In genomic region chr5:139667001-139667729, GRCh38 we compare ENCODE assay signal across 9 cellular contexts. TPM values are rescaled to one million over a fixed set of nuclear protein-coding genes. Genes with fewer than 3 reads are reported as not detected.
A peak's percentile ranks its signal among the peaks of the same experiment; 100 is the strongest.
DNase-seq lines count a peak whose midpoint lies in the region; ATAC-seq and TF ChIP-seq lines count a peak whose summit lies in the region.
"Had no signal": no experiment of that assay in that cellular context is flagged by ENCODE, and none has a peak within 500 bp of the region (broad histone marks: within the 10 kb centered on the region; RNA-seq: fewer than 3 reads in every experiment).

No MANE protein-coding gene starts in this region.

- CTCF ChIA-PET in MCF 10A (lab: Yijun Ruan, JAX) = interaction anchor here (0.6 to 8.1 kb wide), 7 partner anchors 22 to 245 kb away, joined by 3 to 67 read pairs (median 3); no protein-coding TSS in a partner anchor

- H3K36me3 ChIP-seq in BLaER1 (peaks cover 6% of the 10 kb centered on the region; the same call in 1 of the 2 replicates), neural cell (ENCODE audit: insufficient read depth, low read length) (no peaks in the 10 kb centered on the region)

- H3K4me2 ChIP-seq in BLaER1 = peak overlapping the region; percentile 93
- H3K4me2 ChIP-seq in neural cell (ENCODE audit: low read length) = no peak overlapping the region

- intact Hi-C loops in MCF 10A (cut with micrococcal nuclease) = no loop called here

- no peak overlapping the region for H2AFZ ChIP-seq in neural cell (ENCODE audit: low read depth, low read length)

- no peak for DNase-seq in MCF 10A (ENCODE audit: unreplicated experiment)
- DNase-seq in T-helper 9 cell = no peak
- no peak for DNase-seq in HPDE6-E6E7 (ENCODE audit: extremely low spot score)
- DNase-seq in NCI-H1694 (lab: John Stamatoyannopoulos, UW) = no peak
- DNase-seq: NCI-H510A had no signal

- peak overlapping the region; percentile 94 for H3K9ac ChIP-seq in BLaER1
- peak overlapping the region; percentile 9 for H3K9ac ChIP-seq in neural cell (ENCODE audit: low read length)

- H3K9me3 Mint-ChIP-seq in MCF 10A (ENCODE audit: unreplicated experiment) = no peaks in the 10 kb centered on the region

- no peaks in the 10 kb centered on the region for H3K27me3 Mint-ChIP-seq in MCF 10A (ENCODE audit: insufficient read depth, unreplicated experiment)

- H3K27ac ChIP-seq in BLaER1 (peak overlapping the region; percentile 99), neural cell (ENCODE audit: low read length) (no peak overlapping the region)

- H3K79me2 ChIP-seq in neural cell (replicated peaks; ENCODE audit: insufficient read depth, low read length) = peaks cover 16% of the 10 kb centered on the region

- H3K4me3 ChIP-seq in BLaER1 = peak overlapping the region; percentile 71; the same call in 1 of the 2 replicates
- H3K4me3 ChIP-seq in neural cell (ENCODE audit: low read length) = no peak overlapping the region

- H3K9me3 ChIP-seq in BLaER1 (no peaks in the 10 kb centered on the region), neural cell (ENCODE audit: low read length) (no peaks in the 10 kb centered on the region)

- TF ChIP-seq EP300 in Ishikawa (IDR thresholded peaks at IDR 0.05; ENCODE audit: borderline replicate concordance) (no peak), neural cell (conservative IDR thresholded peaks at IDR 0.05; ENCODE audit: poor library complexity, severe bottlenecking) (no peak)

- H3K9me2 ChIP-seq in neural cell (ENCODE audit: insufficient read depth, low read length) = no peaks in the 10 kb centered on the region

- peaks cover 65% of the 10 kb centered on the region for H4K20me1 ChIP-seq in BLaER1
- H4K20me1 ChIP-seq in neural cell (ENCODE audit: insufficient read depth) = no peaks in the 10 kb centered on the region

- H3K4me3 Mint-ChIP-seq in MCF 10A (ENCODE audit: unreplicated experiment) = no peak overlapping the region

- no TSS peak for BruUV-seq in MCF 10A (replicated peaks; lab: Mats Ljungman, UMichigan)

- H3K36me3 Mint-ChIP-seq in MCF 10A (ENCODE audit: insufficient read depth, unreplicated experiment) = no peaks in the 10 kb centered on the region

- H3F3A ChIP-seq in neural cell (ENCODE audit: insufficient read depth, low read length, poor library complexity, severe bottlenecking) = no peaks in the 10 kb centered on the region

- peaks cover 19% of the 10 kb centered on the region for H3K4me1 Mint-ChIP-seq in MCF 10A (ENCODE audit: insufficient read depth, unreplicated experiment)

- no peak for ATAC-seq in HG02588 (IDR thresholded peaks at IDR 0.05; ENCODE audit: unreplicated experiment)

- H3K27ac Mint-ChIP-seq in MCF 10A (ENCODE audit: low read depth, unreplicated experiment) = peak overlapping the region; percentile 93

- H3K27me3 ChIP-seq in BLaER1 = no peaks in the 10 kb centered on the region
- H3K27me3 ChIP-seq in neural cell (ENCODE audit: insufficient read depth, low read depth, low read length) = no peaks in the 10 kb centered on the region

- POLR2A ChIA-PET in MCF 10A (lab: Yijun Ruan, JAX) = interaction anchor here (0.5 to 5.5 kb wide), 11 partner anchors 7 to 1630 kb away, joined by 3 to 27 read pairs (median 3); partner anchors contain the start of gene CXXC5

- no peak for TF ChIP-seq CTCF in MCF 10A (IDR thresholded peaks at IDR 0.05; ENCODE audit: unreplicated experiment)
- no peak for TF ChIP-seq CTCF in neural cell (IDR thresholded peaks at IDR 0.05; ENCODE audit: poor library complexity, severe bottlenecking)

- TF ChIP-seq RAD21 in Ishikawa (IDR thresholded peaks at IDR 0.05; ENCODE audit: low read depth) = no peak
- TF ChIP-seq RAD21 in neural cell (conservative IDR thresholded peaks at IDR 0.05) = no peak

- H3K4me1 ChIP-seq in BLaER1 = peaks cover 100% of the 10 kb centered on the region

TF ChIP-seq in Ishikawa, 13 proteins besides CTCF, POLR2A, EP300 and RAD21:
- TF ChIP-seq USF1 (IDR thresholded peaks at IDR 0.05) (no peak), ZBTB7A (IDR thresholded peaks at IDR 0.05; ENCODE audit: low read depth) (0 out of 2 replicates have a peak, but pooled peaks have one; percentile 44), FOXM1 (IDR thresholded peaks at IDR 0.05; ENCODE audit: borderline replicate concordance, low read depth) (no peak), REST (IDR thresholded peaks at IDR 0.05; ENCODE audit: low read depth) (no peak), MAX (IDR thresholded peaks at IDR 0.05) (0 out of 2 replicates have a peak, but pooled peaks have one; percentile 13)

TF ChIP-seq in neural cell, 6 proteins besides CTCF, POLR2A, EP300 and RAD21:
- no peak for TF ChIP-seq SMC3 (conservative IDR thresholded peaks at IDR 0.05; ENCODE audit: poor library complexity)
- no peak for TF ChIP-seq REST (IDR thresholded peaks at IDR 0.05; ENCODE audit: borderline replicate concordance)
- TF ChIP-seq EZH2 (IDR thresholded peaks at IDR 0.05; ENCODE audit: borderline replicate concordance, insufficient read depth, low read length, poor library complexity, severe bottlenecking) = no peak
- no peak for TF ChIP-seq POLR2AphosphoS5 (IDR thresholded peaks at IDR 0.05)
- no peak for TF ChIP-seq MXI1 (conservative IDR thresholded peaks at IDR 0.05; ENCODE audit: poor library complexity, severe bottlenecking)

RNA-seq across cellular contexts. Expression of gene CXXC5, which starts 19.0 kb away (rescaled TPM):
- total RNA-seq in MCF 10A (2022) = 7.8 and 10.9 TPM in 2 replicates
- polyA plus RNA-seq in neural cell = 24.4 and 38.0 TPM in 2 replicates
- polyA minus RNA-seq in neural cell = 37.0 and 40.1 TPM in 2 replicates
